8 cellular contexts compared by ENCODE assay signal in the genomic region with DNA sequence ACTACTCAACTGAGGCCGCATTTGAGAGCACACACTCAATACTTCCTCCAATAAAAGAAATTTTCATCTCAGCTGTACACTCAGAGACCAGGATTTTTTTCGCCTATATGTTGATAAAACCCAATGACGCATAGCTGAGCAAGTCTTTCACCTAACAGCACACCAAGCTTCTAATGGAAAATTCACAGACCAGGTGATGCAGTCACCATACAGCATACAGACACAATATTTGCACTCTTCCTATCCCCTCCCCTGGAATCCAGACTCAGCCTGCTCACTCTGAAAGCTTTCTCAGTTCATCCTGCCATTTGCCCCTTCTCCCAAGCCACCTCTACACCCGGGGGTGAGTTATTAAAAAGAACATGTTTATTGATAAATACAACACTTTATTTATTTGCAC. TPM values are rescaled to one million over a fixed set of nuclear protein-coding genes. Genes with fewer than 3 reads are reported as not detected.
DNase-seq lines count a peak whose midpoint lies in the region; ATAC-seq and TF ChIP-seq lines count a peak whose summit lies in the region.

No MANE protein-coding gene starts in this region.

- H4K91ac ChIP-seq in trophoblast cell (ENCODE audit: low read depth, low read length) = no peak overlapping the region

- no peak overlapping the region for H2AK5ac ChIP-seq in trophoblast cell (ENCODE audit: low read length)

- H2BK120ac ChIP-seq in trophoblast cell (ENCODE audit: insufficient read depth, low read length, poor library complexity) = no peak overlapping the region

- no peaks in the 10 kb centered on the region for H3K36me3 ChIP-seq in trophoblast cell (ENCODE audit: control insufficient read depth in 1 of 2, insufficient read depth in 2 of 2, low read length in 2 of 2)

- peak overlapping the region; percentile 89 for H3K27ac ChIP-seq in HL-60 (replicated peaks)
- H3K27ac ChIP-seq in trophoblast cell (ENCODE audit: low read depth, low read length) = peak overlapping the region; percentile 100

- H3K4me2 ChIP-seq in trophoblast cell (ENCODE audit: low read length) = peak overlapping the region; percentile 42

- no peak overlapping the region for H4K12ac ChIP-seq in trophoblast cell (ENCODE audit: low read depth, low read length)

- no peak overlapping the region for H3K14ac ChIP-seq in trophoblast cell (ENCODE audit: low read length)

- in situ Hi-C loops in SK-MEL-5 (cut with HindIII; ENCODE audit: low pct_unique_long_range_greater_than_20kb, low sequenced_read_pairs) = no loop called here

- peak overlapping the region; percentile 61 for H2AFZ ChIP-seq in trophoblast cell (ENCODE audit: insufficient read depth, low read length, poor library complexity)

- no peak overlapping the region for H3K23ac ChIP-seq in trophoblast cell (ENCODE audit: low read length)

- H3K79me1 ChIP-seq in trophoblast cell (ENCODE audit: low read length) = peaks cover 10% of the 10 kb centered on the region

- no peak overlapping the region for H3K9ac ChIP-seq in trophoblast cell (ENCODE audit: low read length)

- no peak overlapping the region for H3K18ac ChIP-seq in trophoblast cell (ENCODE audit: low read length)

- no CpG with 5 or more reads among the region's 4 CpGs for WGBS in trophoblast cell (ENCODE audit: extremely low coverage, insufficient coverage, insufficient read length)

- no peak overlapping the region for H3K4ac ChIP-seq in trophoblast cell (ENCODE audit: low read depth, low read length)

- ATAC-seq in HG02588 (IDR thresholded peaks at IDR 0.05; ENCODE audit: unreplicated experiment) (no peak), GM18519 (IDR thresholded peaks at IDR 0.05; ENCODE audit: low FRiP score, unreplicated experiment) (no peak)

- peak overlapping the region; percentile 64 for H3K4me3 ChIP-seq in HL-60 (replicated peaks; ENCODE audit: insufficient read depth, low read length)
- peak overlapping the region; percentile 72 for H3K4me3 ChIP-seq in epithelial cell of proximal tubule (ENCODE audit: low read depth, low read length)
- no peak overlapping the region for H3K4me3 ChIP-seq in trophoblast cell (ENCODE audit: low read depth, low read length)

- TF ChIP-seq CTCF in HL-60 (IDR thresholded peaks at IDR 0.05; ENCODE audit: insufficient read depth, low read length) (no peak), epithelial cell of proximal tubule (conservative IDR thresholded peaks at IDR 0.05; ENCODE audit: low read depth, low read length) (no peak)

- H3K9me3 ChIP-seq in trophoblast cell (ENCODE audit: insufficient read depth, low read depth, low read length) = no peaks in the 10 kb centered on the region

- peak overlapping the region; percentile 48 for H2BK12ac ChIP-seq in trophoblast cell (ENCODE audit: low read length)

- H2BK5ac ChIP-seq in trophoblast cell (ENCODE audit: low read depth, low read length, poor library complexity) = no peak overlapping the region

- H3K27me3 ChIP-seq in HL-60 (ENCODE audit: insufficient read depth, poor library complexity, severe bottlenecking) (no peaks in the 10 kb centered on the region), trophoblast cell (ENCODE audit: insufficient read depth, low read length) (no peaks in the 10 kb centered on the region)

- H3K4me1 ChIP-seq in trophoblast cell (ENCODE audit: control insufficient read depth in 1 of 2, insufficient read depth in 2 of 2, low read length in 2 of 2) = peaks cover 0 to 3% of the 10 kb centered on the region in 2 experiments

- DNase-seq in COLO668 (lab: John Stamatoyannopoulos, UW; ENCODE audit: unreplicated experiment) = peak; percentile 19
- peak in 1 of 2 experiments; percentile 27 for DNase-seq in HL-60 (ENCODE audit: low read depth in 1 of 2, low spot score in 1 of 2)
- peak; percentile 32 for DNase-seq in SK-MEL-5 (ENCODE audit: low read depth, low spot score)
- DNase-seq in epithelial cell of proximal tubule (ENCODE audit: low read depth) = no peak
- DNase-seq in trophoblast cell = peak in 1 of 2 donors; percentile 46
- no peak for DNase-seq in cerebellar nuclear complex (lab: John Stamatoyannopoulos, UW)

- no peak overlapping the region for H4K8ac ChIP-seq in trophoblast cell (ENCODE audit: low read depth, low read length)

- peaks cover 6% of the 10 kb centered on the region for H3K79me2 ChIP-seq in trophoblast cell (ENCODE audit: control insufficient read depth, insufficient read depth, low read length, poor library complexity)

RNA-seq across cellular contexts. Expression of a gene that starts 1.7 kb away (rescaled TPM):
- total RNA-seq in SK-MEL-5 (2014; rRNA removed; shearing (Covaris generic)) = 84.7 and 88.0 TPM in 2 replicates
- 38.8 and 75.7 TPM in 2 replicates for polyA plus RNA-seq in SK-MEL-5 (2015; cell fraction: cytosol; rRNA removed)
- 15.5 and 21.2 TPM in 2 replicates for polyA plus RNA-seq in SK-MEL-5 (2015; cell fraction: nucleus; rRNA removed)
- 32.1 and 33.4 TPM in 2 replicates for total RNA-seq in epithelial cell of proximal tubule
- 17.5 and 19.4 TPM in 2 replicates for polyA plus RNA-seq in trophoblast cell (2013)

Comparison
In these comparisons a context has a peak if more than half of its experiments do, and no peak if none do; other contexts are left out.
1. DNase-seq: peak in COLO668 (single experiment) and SK-MEL-5 (single experiment); none in epithelial cell of proximal tubule (single experiment) and cerebellar nuclear complex (0 of 2).